1 cellular context compared by ENCODE assay signal in genomic region chr10:69552268-69552667, GRCh38.
TF ChIP-seq lines count a peak whose summit lies in the region.

No MANE protein-coding gene starts in this region.

TF ChIP-seq in GM23338, 12 proteins besides CTCF, POLR2A, EP300 and RAD21:
- TF ChIP-seq REST (IDR thresholded peaks at IDR 0.05; ENCODE audit: unreplicated experiment): no peak
- TF ChIP-seq STAT1 (IDR thresholded peaks at IDR 0.05; ENCODE audit: unreplicated experiment): no peak
- TF ChIP-seq ZNF114 (CRISPR knock-in tag; IDR thresholded peaks at IDR 0.05): no peak
- no peak for TF ChIP-seq JUNB (IDR thresholded peaks at IDR 0.05; ENCODE audit: unreplicated experiment)
- TF ChIP-seq CREB1 (CRISPR knock-in tag; IDR thresholded peaks at IDR 0.05; ENCODE audit: low read depth): no peak
- no peak for TF ChIP-seq NANOG (IDR thresholded peaks at IDR 0.05; ENCODE audit: borderline replicate concordance)
- no peak for TF ChIP-seq EZH2 (IDR thresholded peaks at IDR 0.05; ENCODE audit: low read depth, unreplicated experiment)
- no peak for TF ChIP-seq ZNF462 (CRISPR knock-in tag; IDR thresholded peaks at IDR 0.05)
- TF ChIP-seq EZH2phosphoT487 (IDR thresholded peaks at IDR 0.05; ENCODE audit: unreplicated experiment): no peak
- TF ChIP-seq POLR2AphosphoS5 (IDR thresholded peaks at IDR 0.05; ENCODE audit: low read depth): no peak
- no peak for TF ChIP-seq ETS1 (IDR thresholded peaks at IDR 0.05)
- no peak for TF ChIP-seq ZNF331 (CRISPR knock-in tag; IDR thresholded peaks at IDR 0.05; ENCODE audit: low read depth)
